16 cellular contexts compared by ENCODE assay signal in the genomic region with DNA sequence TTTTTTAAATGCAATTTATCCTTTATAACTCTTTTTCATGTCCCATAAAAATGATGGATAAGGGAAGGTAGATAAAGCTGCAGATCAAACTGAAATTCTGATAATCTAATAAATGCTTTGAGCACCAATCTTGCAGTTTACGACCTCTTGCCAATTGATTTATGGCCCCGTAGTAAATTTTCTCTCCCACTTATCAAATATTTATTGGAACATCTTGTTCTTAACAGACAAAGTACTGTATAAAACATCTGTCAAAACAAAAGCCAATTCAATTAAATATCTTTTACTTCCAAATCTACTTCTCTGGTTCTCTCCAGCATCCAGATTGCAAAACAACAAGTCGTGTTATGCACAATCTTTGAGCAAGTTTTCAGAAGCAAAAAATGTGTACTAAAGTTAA.
DNase-seq lines count a peak whose midpoint lies in the region; TF ChIP-seq lines count a peak whose summit lies in the region.
"Had no signal": no experiment of that assay in that cellular context is flagged by ENCODE, and none has a peak within 500 bp of the region (broad histone marks: within the 10 kb centered on the region; RNA-seq: fewer than 3 reads in every experiment).

No MANE protein-coding gene starts in this region.

- H3K27ac ChIP-seq in VCaP: peak overlapping the region; percentile 98
- H3K27ac ChIP-seq: GM23248 had no signal

- CTCF ChIA-PET in HEK293T (lab: Yijun Ruan, JAX): no interaction called here

- POLR2A ChIA-PET in HEK293T (lab: Yijun Ruan, JAX): no interaction called here

- no peak for DNase-seq in HEK293T (ENCODE audit: extremely low spot score)
- DNase-seq in left kidney (ENCODE audit: low read depth, low spot score): peak; percentile 26
- no peak for DNase-seq in NCI-H1436 treated with DMSO at 0.1 percent for 48 hours (lab: John Stamatoyannopoulos, UW)
- DNase-seq in foreskin melanocyte: no peak
- DNase-seq in stimulated activated CD4-positive, alpha-beta T cell treated with anti-CD3 and anti-CD28 coated beads, Interleukin-4, amount 100 ng/mL, for 4 hours: no peak
- DNase-seq: C1 segment of cervical spinal cord; Calu3; CD4-positive, alpha-beta memory T cell; COR-L47; DMS153; DND-41; GM23248; H7; HCEC 1CT; HFFc6 had no signal

- no peak for TF ChIP-seq CTCF in VCaP (conservative IDR thresholded peaks at IDR 0.05)

TF ChIP-seq in HEK293T, 16 proteins besides CTCF, POLR2A, EP300 and RAD21:
- TF ChIP-seq L3MBTL2 (conservative IDR thresholded peaks at IDR 0.05) (no peak), FOXK2 (IDR thresholded peaks at IDR 0.05) (no peak), CTBP1 (IDR thresholded peaks at IDR 0.05; ENCODE audit: borderline replicate concordance) (no peak; the same call in 1 of the 2 replicates), NFRKB (IDR thresholded peaks at IDR 0.05) (no peak), HDGF (IDR thresholded peaks at IDR 0.05; ENCODE audit: borderline replicate concordance) (no peak), SUZ12 (IDR thresholded peaks at IDR 0.05) (no peak)
- TF ChIP-seq, protein P1, sequence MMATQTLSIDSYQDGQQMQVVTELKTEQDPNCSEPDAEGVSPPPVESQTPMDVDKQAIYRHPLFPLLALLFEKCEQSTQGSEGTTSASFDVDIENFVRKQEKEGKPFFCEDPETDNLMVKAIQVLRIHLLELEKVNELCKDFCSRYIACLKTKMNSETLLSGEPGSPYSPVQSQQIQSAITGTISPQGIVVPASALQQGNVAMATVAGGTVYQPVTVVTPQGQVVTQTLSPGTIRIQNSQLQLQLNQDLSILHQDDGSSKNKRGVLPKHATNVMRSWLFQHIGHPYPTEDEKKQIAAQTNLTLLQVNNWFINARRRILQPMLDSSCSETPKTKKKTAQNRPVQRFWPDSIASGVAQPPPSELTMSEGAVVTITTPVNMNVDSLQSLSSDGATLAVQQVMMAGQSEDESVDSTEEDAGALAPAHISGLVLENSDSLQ (IDR thresholded peaks at IDR 0.05): peak; percentile 80
